Comparison of ENCODE assay signal across 1 cellular context in the genomic region with DNA sequence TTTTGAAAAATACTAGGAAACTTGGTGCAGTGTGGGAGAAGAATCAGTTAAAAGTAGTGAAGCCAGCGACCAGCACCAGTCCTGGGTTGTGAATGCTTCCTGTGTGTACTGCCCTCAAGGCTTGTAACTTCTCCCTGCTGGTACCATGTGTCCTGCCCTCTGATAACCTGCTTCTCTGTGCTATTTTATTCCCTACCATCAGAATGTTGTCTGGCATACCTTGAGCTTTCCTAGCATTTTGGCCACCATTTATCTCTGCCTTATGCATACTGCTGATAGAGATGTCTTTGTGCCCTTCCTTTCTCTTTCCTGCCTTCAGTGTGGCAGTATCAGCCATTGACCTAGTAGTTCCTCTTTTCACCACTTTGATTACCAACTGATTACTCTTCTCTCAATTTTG.
TF ChIP-seq lines count a peak whose summit lies in the region.

No MANE protein-coding gene starts in this region.

TF ChIP-seq in IMR-90, 13 proteins besides CTCF, POLR2A, EP300 and RAD21:
- TF ChIP-seq SMC3 (IDR thresholded peaks at IDR 0.05; ENCODE audit: low read depth, low read length), result no peak
